Comparison of ENCODE assay signal across 2 cellular contexts in the genomic region with DNA sequence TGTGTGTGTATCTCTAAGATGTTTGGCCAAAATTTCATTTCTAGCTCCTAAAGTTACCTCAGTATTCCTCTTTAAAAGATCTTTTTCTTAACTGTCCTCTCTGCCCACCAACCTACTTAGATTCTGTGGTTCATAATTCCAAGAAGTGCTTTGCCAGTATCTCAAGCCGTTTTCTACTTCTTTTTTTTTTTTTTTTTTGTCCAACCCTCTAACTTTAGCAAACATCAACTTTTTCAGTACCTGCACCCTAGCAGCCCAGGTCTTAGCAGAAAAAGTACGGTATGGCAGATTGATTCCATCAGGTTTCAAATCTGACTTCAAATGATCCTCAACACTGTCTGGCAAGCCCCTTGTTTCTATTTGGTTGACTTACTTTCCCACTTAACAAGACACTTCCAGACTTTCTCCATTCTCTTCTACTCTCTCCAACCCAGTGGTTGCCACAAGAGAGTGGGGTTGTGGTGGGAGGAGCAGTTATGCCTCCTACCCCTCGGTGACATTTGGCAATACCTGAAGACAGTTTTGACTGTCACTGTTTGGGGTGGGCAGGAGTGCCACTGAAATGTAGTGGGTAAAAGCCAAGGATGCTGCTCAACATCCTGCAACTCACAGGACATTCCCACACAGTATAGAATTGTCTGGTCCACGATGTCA.
TF ChIP-seq lines count a peak whose summit lies in the region.

No MANE protein-coding gene starts in this region.

TF ChIP-seq in HepG2, 621 proteins besides CTCF, POLR2A, EP300 and RAD21:
- TF ChIP-seq SPEN (CRISPR knock-in tag; IDR thresholded peaks at IDR 0.05; ENCODE audit: low read depth) (no peak), TAF1 (CRISPR knock-in tag; IDR thresholded peaks at IDR 0.05) (0 out of 2 replicates have a peak, but pooled peaks have one; percentile 15)

TF ChIP-seq in K562, 482 proteins besides CTCF, POLR2A, EP300 and RAD21:
- TF ChIP-seq, protein P1, sequence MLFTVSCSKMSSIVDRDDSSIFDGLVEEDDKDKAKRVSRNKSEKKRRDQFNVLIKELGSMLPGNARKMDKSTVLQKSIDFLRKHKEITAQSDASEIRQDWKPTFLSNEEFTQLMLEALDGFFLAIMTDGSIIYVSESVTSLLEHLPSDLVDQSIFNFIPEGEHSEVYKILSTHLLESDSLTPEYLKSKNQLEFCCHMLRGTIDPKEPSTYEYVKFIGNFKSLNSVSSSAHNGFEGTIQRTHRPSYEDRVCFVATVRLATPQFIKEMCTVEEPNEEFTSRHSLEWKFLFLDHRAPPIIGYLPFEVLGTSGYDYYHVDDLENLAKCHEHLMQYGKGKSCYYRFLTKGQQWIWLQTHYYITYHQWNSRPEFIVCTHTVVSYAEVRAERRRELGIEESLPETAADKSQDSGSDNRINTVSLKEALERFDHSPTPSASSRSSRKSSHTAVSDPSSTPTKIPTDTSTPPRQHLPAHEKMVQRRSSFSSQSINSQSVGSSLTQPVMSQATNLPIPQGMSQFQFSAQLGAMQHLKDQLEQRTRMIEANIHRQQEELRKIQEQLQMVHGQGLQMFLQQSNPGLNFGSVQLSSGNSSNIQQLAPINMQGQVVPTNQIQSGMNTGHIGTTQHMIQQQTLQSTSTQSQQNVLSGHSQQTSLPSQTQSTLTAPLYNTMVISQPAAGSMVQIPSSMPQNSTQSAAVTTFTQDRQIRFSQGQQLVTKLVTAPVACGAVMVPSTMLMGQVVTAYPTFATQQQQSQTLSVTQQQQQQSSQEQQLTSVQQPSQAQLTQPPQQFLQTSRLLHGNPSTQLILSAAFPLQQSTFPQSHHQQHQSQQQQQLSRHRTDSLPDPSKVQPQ (CRISPR knock-in tag; IDR thresholded peaks at IDR 0.05; ENCODE audit: borderline replicate concordance) = no peak
- no peak for TF ChIP-seq CHCHD3 (CRISPR knock-in tag; IDR thresholded peaks at IDR 0.05)
- TF ChIP-seq, protein P2, sequence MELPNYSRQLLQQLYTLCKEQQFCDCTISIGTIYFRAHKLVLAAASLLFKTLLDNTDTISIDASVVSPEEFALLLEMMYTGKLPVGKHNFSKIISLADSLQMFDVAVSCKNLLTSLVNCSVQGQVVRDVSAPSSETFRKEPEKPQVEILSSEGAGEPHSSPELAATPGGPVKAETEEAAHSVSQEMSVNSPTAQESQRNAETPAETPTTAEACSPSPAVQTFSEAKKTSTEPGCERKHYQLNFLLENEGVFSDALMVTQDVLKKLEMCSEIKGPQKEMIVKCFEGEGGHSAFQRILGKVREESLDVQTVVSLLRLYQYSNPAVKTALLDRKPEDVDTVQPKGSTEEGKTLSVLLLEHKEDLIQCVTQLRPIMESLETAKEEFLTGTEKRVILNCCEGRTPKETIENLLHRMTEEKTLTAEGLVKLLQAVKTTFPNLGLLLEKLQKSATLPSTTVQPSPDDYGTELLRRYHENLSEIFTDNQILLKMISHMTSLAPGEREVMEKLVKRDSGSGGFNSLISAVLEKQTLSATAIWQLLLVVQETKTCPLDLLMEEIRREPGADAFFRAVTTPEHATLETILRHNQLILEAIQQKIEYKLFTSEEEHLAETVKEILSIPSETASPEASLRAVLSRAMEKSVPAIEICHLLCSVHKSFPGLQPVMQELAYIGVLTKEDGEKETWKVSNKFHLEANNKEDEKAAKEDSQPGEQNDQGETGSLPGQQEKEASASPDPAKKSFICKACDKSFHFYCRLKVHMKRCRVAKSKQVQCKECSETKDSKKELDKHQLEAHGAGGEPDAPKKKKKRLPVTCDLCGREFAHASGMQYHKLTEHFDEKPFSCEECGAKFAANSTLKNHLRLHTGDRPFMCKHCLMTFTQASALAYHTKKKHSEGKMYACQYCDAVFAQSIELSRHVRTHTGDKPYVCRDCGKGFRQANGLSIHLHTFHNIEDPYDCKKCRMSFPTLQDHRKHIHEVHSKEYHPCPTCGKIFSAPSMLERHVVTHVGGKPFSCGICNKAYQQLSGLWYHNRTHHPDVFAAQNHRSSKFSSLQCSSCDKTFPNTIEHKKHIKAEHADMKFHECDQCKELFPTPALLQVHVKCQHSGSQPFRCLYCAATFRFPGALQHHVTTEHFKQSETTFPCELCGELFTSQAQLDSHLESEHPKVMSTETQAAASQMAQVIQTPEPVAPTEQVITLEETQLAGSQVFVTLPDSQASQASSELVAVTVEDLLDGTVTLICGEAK (IDR thresholded peaks at IDR 0.05) = peak; percentile 78
- TF ChIP-seq, protein P2 (CRISPR knock-in tag; IDR thresholded peaks at IDR 0.05) = peak; percentile 61; the same call in 1 of the 2 replicates
- no peak for TF ChIP-seq SIN3B (IDR thresholded peaks at IDR 0.05; ENCODE audit: low read depth)
- TF ChIP-seq ZNF253 (CRISPR knock-in tag; conservative IDR thresholded peaks at IDR 0.05) = no peak
- no peak for TF ChIP-seq FOXA1 (IDR thresholded peaks at IDR 0.05; ENCODE audit: borderline replicate concordance)
- TF ChIP-seq, protein P3, sequence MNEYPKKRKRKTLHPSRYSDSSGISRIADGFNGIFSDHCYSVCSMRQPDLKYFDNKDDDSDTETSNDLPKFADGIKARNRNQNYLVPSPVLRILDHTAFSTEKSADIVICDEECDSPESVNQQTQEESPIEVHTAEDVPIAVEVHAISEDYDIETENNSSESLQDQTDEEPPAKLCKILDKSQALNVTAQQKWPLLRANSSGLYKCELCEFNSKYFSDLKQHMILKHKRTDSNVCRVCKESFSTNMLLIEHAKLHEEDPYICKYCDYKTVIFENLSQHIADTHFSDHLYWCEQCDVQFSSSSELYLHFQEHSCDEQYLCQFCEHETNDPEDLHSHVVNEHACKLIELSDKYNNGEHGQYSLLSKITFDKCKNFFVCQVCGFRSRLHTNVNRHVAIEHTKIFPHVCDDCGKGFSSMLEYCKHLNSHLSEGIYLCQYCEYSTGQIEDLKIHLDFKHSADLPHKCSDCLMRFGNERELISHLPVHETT (CRISPR knock-in tag; conservative IDR thresholded peaks at IDR 0.05 in 1 of 2, IDR thresholded peaks at IDR 0.05 in 1 of 2) = no peak
- 0 out of 2 replicates have a peak, but pooled peaks have one; percentile 26 for TF ChIP-seq ZNF384 (IDR thresholded peaks at IDR 0.05; ENCODE audit: low read depth, low read length)
- TF ChIP-seq SRSF7 (optimal IDR thresholded peaks at IDR 0.05; ENCODE audit: low read depth, low read length) = no peak
- TF ChIP-seq YY1 (IDR thresholded peaks at IDR 0.05; ENCODE audit: borderline replicate concordance in 1 of 3, control insufficient read depth in 1 of 3, extremely low read depth in 1 of 3, insufficient read depth in 3 of 3, insufficient read length in 1 of 3, insufficient replicate concordance in 2 of 3, low read depth in 1 of 3, low read length in 2 of 3) = no peak
- no peak for TF ChIP-seq NR2F6 (CRISPR knock-in tag; IDR thresholded peaks at IDR 0.05)
- TF ChIP-seq SMARCA4 (IDR thresholded peaks at IDR 0.05) = no peak
TF ChIP-seq in K562: peak in this region for 2.
